8 cellular contexts compared by ENCODE assay signal in genomic region chr10:101043356-101043707, GRCh38. TPM values are rescaled to one million over a fixed set of nuclear protein-coding genes. Genes with fewer than 3 reads are reported as not detected.
DNase-seq lines count a peak whose midpoint lies in the region; ATAC-seq, FAIRE-seq and TF ChIP-seq lines count a peak whose summit lies in the region.

No MANE protein-coding gene starts in this region.

- TF ChIP-seq CTCF in AG10803 (conservative IDR thresholded peaks at IDR 0.05; ENCODE audit: low read length) = no peak
- no peak for TF ChIP-seq CTCF in IMR-90 (conservative IDR thresholded peaks at IDR 0.05; ENCODE audit: low read depth, low read length)
- TF ChIP-seq CTCF in GM12878 (IDR thresholded peaks at IDR 0.05 in 2 of 3, conservative IDR thresholded peaks at IDR 0.05 in 1 of 3; ENCODE audit: control insufficient read depth in 2 of 3, extremely low read depth in 1 of 3, insufficient read depth in 1 of 3, low read depth in 3 of 3, low read length in 3 of 3) = no peak
- TF ChIP-seq CTCF in mesothelial cell of epicardium (IDR thresholded peaks at IDR 0.05; ENCODE audit: unreplicated experiment) = no peak

- no TSS peak for BruUV-seq in IMR-90 (replicated peaks; lab: Mats Ljungman, UMichigan)
- no TSS peak for BruUV-seq in GM12878 (replicated peaks; lab: Mats Ljungman, UMichigan)

- peak overlapping the region; percentile 32; the same call in 1 of the 3 replicates for H2BK15ac ChIP-seq in IMR-90 (ENCODE audit: low read depth, low read length)

- H3K79me1 ChIP-seq in IMR-90 (ENCODE audit: low read depth in 1 of 2, low read length in 2 of 2) = peaks cover 2 to 8% of the 10 kb centered on the region in 2 experiments; a peak in 1 of 4 replicates

- peak overlapping the region; percentile 89 for H2BK120ac ChIP-seq in IMR-90 (ENCODE audit: low read depth, low read length)

- H2AFZ ChIP-seq in IMR-90 (replicated peaks; ENCODE audit: low read length, poor library complexity) (peak overlapping the region; percentile 94), GM12878 (ENCODE audit: control insufficient read depth, low read depth, low read length) (peak overlapping the region; percentile 94)

- no peak for TF ChIP-seq EP300 in GM12878 (IDR thresholded peaks at IDR 0.05; ENCODE audit: borderline replicate concordance in 1 of 2, control insufficient read depth in 1 of 2, low read depth in 2 of 2, low read length in 2 of 2)

- intact Hi-C loops in IMR-90 (cut with micrococcal nuclease) = no loop called here
- intact Hi-C loops in GM12878 (cut with micrococcal nuclease; ENCODE audit: unreplicated experiment) = no loop called here

- H3K36me3 Mint-ChIP-seq in mesothelial cell of epicardium = no peaks in the 10 kb centered on the region

- H4K91ac ChIP-seq in IMR-90 (ENCODE audit: insufficient read depth, low read depth, low read length) = peak overlapping the region; percentile 90

- H3K4me2 ChIP-seq in IMR-90 (ENCODE audit: low read depth, low read length) (peak overlapping the region; percentile 74), GM12878 (ENCODE audit: control insufficient read depth, insufficient read depth) (peak overlapping the region; percentile 86)

- TF ChIP-seq POLR2A in IMR-90 (IDR thresholded peaks at IDR 0.05; ENCODE audit: low read depth, low read length) (no peak), GM12878 (IDR thresholded peaks at IDR 0.05; ENCODE audit: low read depth, low read length) (no peak)

- FAIRE-seq in GM12878 (lab: Jason Lieb, UNC) = no peak
- no peak for FAIRE-seq in GM19239 (lab: Jason Lieb, UNC)

- DNase-seq in AG10803 (ENCODE audit: low read depth) (no peak), IMR-90 (no peak), GM12878 (ENCODE audit: low read depth, low spot score) (no peak), mesothelial cell of epicardium (ENCODE audit: low spot score in 2 of 2, unreplicated experiment in 2 of 2) (no peak), islet precursor cell (no peak), GM19239 (ENCODE audit: insufficient read length, low spot score) (no peak)
- no peak for DNase-seq in stimulated activated CD4-positive, alpha-beta T cell treated with anti-CD3 and anti-CD28 coated beads, Interleukin-1b, Interleukin-23, amount 100 ng/mL, for 48 hours

- peak overlapping the region; percentile 27 for H4K5ac ChIP-seq in IMR-90 (ENCODE audit: low read depth, low read length)

- no peak for ATAC-seq in IMR-90 (ENCODE audit: low read depth)
- ATAC-seq in GM12878 = no peak
- ATAC-seq in GM18870 (IDR thresholded peaks at IDR 0.05; ENCODE audit: unreplicated experiment) = no peak

- peak overlapping the region; percentile 21 for H2AK9ac ChIP-seq in IMR-90 (replicated peaks; ENCODE audit: low read depth, low read length, poor library complexity)

- peaks cover 13% of the 10 kb centered on the region for H3K36me3 ChIP-seq in IMR-90 (ENCODE audit: control insufficient read depth, insufficient read depth, low read length)
- H3K36me3 ChIP-seq in GM12878 (ENCODE audit: control insufficient read depth in 2 of 2, insufficient read depth in 2 of 2, low read length in 1 of 2) = no peaks in the 10 kb centered on the region

- peak overlapping the region; percentile 98 for H3K27ac Mint-ChIP-seq in mesothelial cell of epicardium

- peak overlapping the region; percentile 97 for H3K14ac ChIP-seq in IMR-90 (replicated peaks; ENCODE audit: low read depth, low read length)

- SMC1A ChIA-PET in GM12878 (lab: Charles Lee; ENCODE audit: uncharacterized antibody, unreplicated experiment) = interaction anchor here (0.6 to 4.2 kb wide), 19 partner anchors 8 to 235 kb away, joined by 3 to 45 read pairs (median 6); partner anchors contain the start of genes KAZALD1, PDZD7 and SFXN3

- peak overlapping the region; percentile 93 for H3K4ac ChIP-seq in IMR-90 (ENCODE audit: low read depth, low read length)

- peaks cover 11% of the 10 kb centered on the region for H3K4me1 ChIP-seq in IMR-90 (ENCODE audit: control insufficient read depth, insufficient read depth, low read length)
- peaks cover 5% of the 10 kb centered on the region; the same call in 1 of the 2 replicates for H3K4me1 ChIP-seq in GM12878 (ENCODE audit: control insufficient read depth, insufficient read depth, low read length)

- no peaks in the 10 kb centered on the region for H3K79me2 ChIP-seq in GM12878 (ENCODE audit: control insufficient read depth, insufficient read depth, low read length)

- H3K9me3 ChIP-seq in IMR-90 (ENCODE audit: control insufficient read depth, insufficient read depth, low read length) = no peaks in the 10 kb centered on the region
- no peaks in the 10 kb centered on the region for H3K9me3 ChIP-seq in GM12878 (replicated peaks; ENCODE audit: control insufficient read depth, insufficient read depth, low read length)

- peak overlapping the region; percentile 79 for H3K56ac ChIP-seq in IMR-90 (ENCODE audit: extremely low read depth, insufficient read depth, low read length)

- peak overlapping the region; percentile 44 for H3K18ac ChIP-seq in IMR-90 (ENCODE audit: low read depth, low read length)

- peak overlapping the region; percentile 33; the same call in 1 of the 2 replicates for H2BK20ac ChIP-seq in IMR-90 (ENCODE audit: low read depth, low read length)

- CTCF ChIA-PET in IMR-90 (lab: Yijun Ruan, JAX) (interaction anchor here (0.8 to 2.1 kb wide), 6 partner anchors 17 to 99 kb away, joined by 3 to 7 read pairs (median 6); no protein-coding TSS in a partner anchor), GM12878 (lab: Yijun Ruan, JAX) (interaction anchor here (0.7 to 24.4 kb wide), 17 partner anchors 9 to 400 kb away, joined by 3 to 885 read pairs (median 6); partner anchors contain the start of genes KAZALD1, LZTS2, MRPL43 and PDZD7)

- in situ Hi-C loops in IMR-90 (cut with MboI; ENCODE audit: low sequenced_read_pairs) (no loop called here), GM12878 (cut with MboI) (no loop called here)

- H3K27me3 ChIP-seq in IMR-90 (ENCODE audit: control insufficient read depth, insufficient read depth, low read length) (peaks cover 2% of the 10 kb centered on the region; the same call in 1 of the 2 replicates), GM12878 (replicated peaks in 1 of 2; ENCODE audit: control insufficient read depth in 2 of 2, insufficient read depth in 2 of 2, low read length in 1 of 2) (peaks cover 0 to under 1% of the 10 kb centered on the region in 2 experiments; a peak in 2 of 4 replicates)

- peaks cover 29% of the 10 kb centered on the region for H3K27me3 Mint-ChIP-seq in mesothelial cell of epicardium (ENCODE audit: low read depth)

- no peaks in the 10 kb centered on the region for H3K9me3 Mint-ChIP-seq in mesothelial cell of epicardium

- H3K4me1 Mint-ChIP-seq in mesothelial cell of epicardium = peaks cover 42% of the 10 kb centered on the region

- H3K9ac ChIP-seq in IMR-90 (ENCODE audit: low read depth, low read length) = peak overlapping the region; percentile 57
- peak overlapping the region; percentile 77 for H3K9ac ChIP-seq in GM12878 (ENCODE audit: control insufficient read depth, insufficient read depth, low read length)

- H2BK5ac ChIP-seq in IMR-90 (ENCODE audit: low read depth, low read length, poor library complexity, severe bottlenecking) = peak overlapping the region; percentile 75

- TF ChIP-seq RAD21 in IMR-90 (IDR thresholded peaks at IDR 0.05; ENCODE audit: low read length) = no peak
- TF ChIP-seq RAD21 in GM12878 (IDR thresholded peaks at IDR 0.05; ENCODE audit: insufficient read depth, low read depth, low read length) = no peak

- H2AK5ac ChIP-seq in IMR-90 (ENCODE audit: low read depth, low read length) = peak overlapping the region; percentile 81

- peak overlapping the region; percentile 77; the same call in 1 of the 2 replicates for H3K23ac ChIP-seq in IMR-90 (ENCODE audit: low read depth, low read length)

- H3K4me3 ChIP-seq in AG10803 (ENCODE audit: low read length) (peak overlapping the region; percentile 69), IMR-90 (ENCODE audit: insufficient read depth, low read depth, low read length) (peak overlapping the region; percentile 41), GM12878 (peak overlapping the region; percentile 63)

- peak overlapping the region; percentile 72 for H3K27ac ChIP-seq in IMR-90 (ENCODE audit: insufficient read depth, low read length)
- peak overlapping the region; percentile 7; the same call in 1 of the 2 replicates for H3K27ac ChIP-seq in GM12878 (ENCODE audit: control insufficient read depth, insufficient read depth)

- peak overlapping the region; percentile 92 for H3K4me3 Mint-ChIP-seq in mesothelial cell of epicardium

- POLR2A ChIA-PET in IMR-90 (lab: Charles Lee; ENCODE audit: unreplicated experiment) = interaction anchor here (0.8 to 1.2 kb wide), 3 partner anchors 11 to 20 kb away, joined by 3 to 6 read pairs (median 4); partner anchors contain the start of gene KAZALD1
- POLR2A ChIA-PET in GM12878 (lab: Charles Lee) = interaction anchor here (0.6 to 3.3 kb wide), 12 partner anchors 8 to 1009 kb away, joined by 3 to 42 read pairs (median 4); partner anchors contain the start of genes KAZALD1, PDZD7 and SFXN3

- RAD21 ChIA-PET in GM12878 (lab: Charles Lee; ENCODE audit: unreplicated experiment) = interaction anchor here (0.6 to 5.1 kb wide), 13 partner anchors 8 to 805 kb away, joined by 3 to 70 read pairs (median 5); partner anchors contain the start of genes KAZALD1, PDZD7 and SFXN3

- no peaks in the 10 kb centered on the region for H4K20me1 ChIP-seq in IMR-90 (ENCODE audit: insufficient read depth, low read length)
- H4K20me1 ChIP-seq in GM12878 (ENCODE audit: control insufficient read depth, insufficient read depth) = no peaks in the 10 kb centered on the region

- whole genome bisulfite sequencing in IMR-90 (ENCODE audit: extremely low coverage in 2 of 2, insufficient read length in 1 of 2), 2 experiments = no CpG with 5 or more reads among the region's 3 CpGs
- WGBS in GM12878 (ENCODE audit: insufficient coverage, insufficient replicate concordance, low lambda C conversion rate, missing lambda C conversion rate) = 27% methylated on average over 3 of the region's 3 CpGs

- dilution Hi-C loops in IMR-90 (cut with HindIII; ENCODE audit: low sequenced_read_pairs, unreplicated experiment) = no loop called here

- H4K8ac ChIP-seq in IMR-90 (ENCODE audit: low read depth in 2 of 2, low read length in 2 of 2) = peak overlapping the region; percentile 86 to 96

- peaks cover 8% of the 10 kb centered on the region; the same call in 1 of the 2 replicates for H3K9me1 ChIP-seq in IMR-90 (ENCODE audit: insufficient read depth, low read length)

RNA-seq across cellular contexts. Expression of gene SFXN3, which starts 12.3 kb away (rescaled TPM):
- total RNA-seq in IMR-90 (2012; rRNA removed) = 53.3 and 64.7 TPM in 2 replicates
- 67.6 and 77.2 TPM in 2 replicates for polyA plus RNA-seq in IMR-90 (2012; rRNA removed)
- polyA plus RNA-seq in IMR-90 (2012; cell fraction: cytosol; rRNA removed) = 36.7 and 46.7 TPM in 2 replicates
- 417 and 427 TPM in 2 replicates for polyA plus RNA-seq in IMR-90 (2012; cell fraction: nucleus; rRNA removed; ENCODE audit: low replicate concordance)
- 10.8 and 13.6 TPM in 2 replicates for total RNA-seq in GM12878 (2013; cell fraction: nucleolus; rRNA removed)
- total RNA-seq in GM12878 (2014; rRNA removed) = 1.1 and 1.2 TPM in 2 replicates
- total RNA-seq in GM12878 (2014; rRNA removed; fragmentation: Illumina TruSeq; extraction: Trizol) = 0.63 and 1.1 TPM in 2 replicates
- 1.0 and 1.2 TPM in 2 replicates for total RNA-seq in GM12878 (2021)
- polyA plus RNA-seq in GM12878 (2011; ENCODE audit: low read depth) = 1.1 TPM
- 8.7 and 11.3 TPM in 2 replicates for polyA plus RNA-seq in GM12878 (2011; rRNA removed)
- 14.5 and 15.4 TPM in 2 replicates for polyA plus RNA-seq in GM12878 (2011; cell fraction: cytosol; rRNA removed)
- 29.3 and 42.3 TPM in 2 replicates for polyA plus RNA-seq in GM12878 (2011; cell fraction: nucleus; rRNA removed)
- polyA plus RNA-seq in GM12878 (2012) = 1.7 and 4.3 TPM in 2 replicates
- polyA plus RNA-seq in GM12878 (2014; fragmentation: Illumina TruSeq; extraction: Trizol) = 1.3 and 1.7 TPM in 2 replicates
- under 1 TPM; 0.05 to 0.44 TPM for polyA plus RNA-seq in GM12878 (2014; fragmentation: Nextera tagmentation; extraction: Ambion mirVana)
- 1.7 and 2.5 TPM in 2 replicates for polyA plus RNA-seq in GM12878 (2014; rRNA removed)
- polyA plus RNA-seq in GM12878 (2016; fragmentation: Nextera tagmentation; extraction: Ambion mirVana) = 1 to 10 TPM in 1 of 2 experiments, under 1 TPM in 1; 0.56 to 1.2 TPM
- 4.9 and 11.1 TPM in 2 replicates for polyA minus RNA-seq in GM12878 (2011; rRNA and poly(A)+ RNA removed)
- 7.1 and 11.8 TPM in 2 replicates for polyA minus RNA-seq in GM12878 (2011; cell fraction: cytosol; rRNA and poly(A)+ RNA removed)
- polyA minus RNA-seq in GM12878 (2011; cell fraction: nucleus; rRNA and poly(A)+ RNA removed) = 6.2 and 6.5 TPM in 2 replicates
- 14.8 to 17.4 TPM (median 17.1 TPM) in 3 replicates for total RNA-seq in mesothelial cell of epicardium

RNA-seq across cellular contexts. Expression of gene PDZD7, which starts 12.4 kb away (rescaled TPM):
- 0.83 and 0.90 TPM in 2 replicates for total RNA-seq in IMR-90 (2012; rRNA removed)
- 1.5 and 1.8 TPM in 2 replicates for polyA plus RNA-seq in IMR-90 (2012; rRNA removed)
- polyA plus RNA-seq in IMR-90 (2012; cell fraction: cytosol; rRNA removed) = 0.97 and 2.0 TPM in 2 replicates
- 6.5 and 8.7 TPM in 2 replicates for polyA plus RNA-seq in IMR-90 (2012; cell fraction: nucleus; rRNA removed; ENCODE audit: low replicate concordance)
- total RNA-seq in GM12878 (2013; cell fraction: nucleolus; rRNA removed) = not detected in 2 replicates
- not detected in 2 replicates for total RNA-seq in GM12878 (2014; rRNA removed)
- total RNA-seq in GM12878 (2014; rRNA removed; fragmentation: Illumina TruSeq; extraction: Trizol) = not detected in 2 replicates
- not detected in 2 replicates for total RNA-seq in GM12878 (2021)
- not detected for polyA plus RNA-seq in GM12878 (2011; ENCODE audit: low read depth)
- polyA plus RNA-seq in GM12878 (2011; rRNA removed) = 0.01 TPM in 1 of 2 replicates, not detected in the other
- polyA plus RNA-seq in GM12878 (2011; cell fraction: cytosol; rRNA removed) = 0.01 and 0.02 TPM in 2 replicates
- polyA plus RNA-seq in GM12878 (2011; cell fraction: nucleus; rRNA removed) = 0.04 and 0.07 TPM in 2 replicates
- polyA plus RNA-seq in GM12878 (2012) = 0.03 TPM in 1 of 2 replicates, not detected in the other
- 0.03 TPM in 1 of 2 replicates, not detected in the other for polyA plus RNA-seq in GM12878 (2014; fragmentation: Illumina TruSeq; extraction: Trizol)
- polyA plus RNA-seq in GM12878 (2014; fragmentation: Nextera tagmentation; extraction: Ambion mirVana) = not detected
- 0.03 TPM in 1 of 2 replicates, not detected in the other for polyA plus RNA-seq in GM12878 (2014; rRNA removed)
- polyA plus RNA-seq in GM12878 (2016; fragmentation: Nextera tagmentation; extraction: Ambion mirVana) = under 1 TPM in 1 of 2 experiments, not detected in 1; 0.20 TPM
- not detected in 2 replicates for polyA minus RNA-seq in GM12878 (2011; rRNA and poly(A)+ RNA removed)
- not detected in 2 replicates for polyA minus RNA-seq in GM12878 (2011; cell fraction: cytosol; rRNA and poly(A)+ RNA removed)
- 0.12 TPM in 1 of 2 replicates, not detected in the other for polyA minus RNA-seq in GM12878 (2011; cell fraction: nucleus; rRNA and poly(A)+ RNA removed)
- total RNA-seq in mesothelial cell of epicardium = 1.2 to 1.8 TPM (median 1.8 TPM) in 3 replicates

RNA-seq across cellular contexts. Expression of gene KAZALD1, which starts 18.5 kb away (rescaled TPM):
- total RNA-seq in IMR-90 (2012; rRNA removed) (8.1 and 9.1 TPM in 2 replicates), GM12878 (2014; rRNA removed) (2.3 and 2.8 TPM in 2 replicates), GM12878 (2014; rRNA removed; fragmentation: Illumina TruSeq; extraction: Trizol) (2.1 and 3.3 TPM in 2 replicates), GM12878 (2021) (4.3 and 4.7 TPM in 2 replicates), mesothelial cell of epicardium (15.9 to 17.5 TPM (median 16.8 TPM) in 3 replicates)
- polyA plus RNA-seq in IMR-90 (2012; rRNA removed) (18.6 and 18.7 TPM in 2 replicates), GM12878 (2011; rRNA removed) (1.1 and 2.2 TPM in 2 replicates), GM12878 (2014; fragmentation: Illumina TruSeq; extraction: Trizol) (0.90 and 1.0 TPM in 2 replicates), GM12878 (2014; fragmentation: Nextera tagmentation; extraction: Ambion mirVana) (under 1 TPM; 0.10 to 0.26 TPM), GM12878 (2014; rRNA removed) (3.1 and 3.5 TPM in 2 replicates), GM12878 (2016; fragmentation: Nextera tagmentation; extraction: Ambion mirVana) (1 to 10 TPM; 1.0 to 1.7 TPM)
- 19.1 and 20.1 TPM in 2 replicates for polyA plus RNA-seq in IMR-90 (2012; cell fraction: cytosol; rRNA removed)
- polyA plus RNA-seq in IMR-90 (2012; cell fraction: nucleus; rRNA removed; ENCODE audit: low replicate concordance) = 20.7 and 36.8 TPM in 2 replicates
- 4.8 and 6.2 TPM in 2 replicates for total RNA-seq in GM12878 (2013; cell fraction: nucleolus; rRNA removed)
- polyA plus RNA-seq in GM12878 (2011; ENCODE audit: low read depth) = 0.58 TPM
- polyA plus RNA-seq in GM12878 (2011; cell fraction: cytosol; rRNA removed) = 2.7 and 4.4 TPM in 2 replicates
- 7.6 and 12.3 TPM in 2 replicates for polyA plus RNA-seq in GM12878 (2011; cell fraction: nucleus; rRNA removed)
- polyA plus RNA-seq in GM12878 (2012) = 0.80 and 1.7 TPM in 2 replicates
- polyA minus RNA-seq in GM12878 (2011; rRNA and poly(A)+ RNA removed) = 1.2 and 4.7 TPM in 2 replicates
- 1.6 and 4.1 TPM in 2 replicates for polyA minus RNA-seq in GM12878 (2011; cell fraction: cytosol; rRNA and poly(A)+ RNA removed)
- polyA minus RNA-seq in GM12878 (2011; cell fraction: nucleus; rRNA and poly(A)+ RNA removed) = 6.9 and 15.1 TPM in 2 replicates

RNA-seq across cellular contexts. Expression of gene LZTS2, which starts 43.7 kb away (rescaled TPM):
- total RNA-seq in IMR-90 (2012; rRNA removed) (17.8 and 19.2 TPM in 2 replicates), GM12878 (2014; rRNA removed) (6.2 and 6.7 TPM in 2 replicates), GM12878 (2014; rRNA removed; fragmentation: Illumina TruSeq; extraction: Trizol) (3.8 and 3.9 TPM in 2 replicates), GM12878 (2021) (12.2 and 13.4 TPM in 2 replicates), mesothelial cell of epicardium (107 to 111 TPM (median 110 TPM) in 3 replicates)
- polyA plus RNA-seq in IMR-90 (2012; rRNA removed) (101 and 108 TPM in 2 replicates), GM12878 (2011; rRNA removed) (7.1 and 11.2 TPM in 2 replicates), GM12878 (2014; fragmentation: Illumina TruSeq; extraction: Trizol) (1.7 and 3.0 TPM in 2 replicates), GM12878 (2014; fragmentation: Nextera tagmentation; extraction: Ambion mirVana) (under 1 TPM; 0.08 to 0.37 TPM), GM12878 (2014; rRNA removed) (9.9 and 11.9 TPM in 2 replicates), GM12878 (2016; fragmentation: Nextera tagmentation; extraction: Ambion mirVana) (1 to 10 TPM; 7.7 to 7.9 TPM)
- polyA plus RNA-seq in IMR-90 (2012; cell fraction: cytosol; rRNA removed) = 62.9 and 107 TPM in 2 replicates
- 135 and 272 TPM in 2 replicates for polyA plus RNA-seq in IMR-90 (2012; cell fraction: nucleus; rRNA removed; ENCODE audit: low replicate concordance)
- 33.5 and 42.4 TPM in 2 replicates for total RNA-seq in GM12878 (2013; cell fraction: nucleolus; rRNA removed)
- 3.1 TPM for polyA plus RNA-seq in GM12878 (2011; ENCODE audit: low read depth)
- 21.4 and 22.7 TPM in 2 replicates for polyA plus RNA-seq in GM12878 (2011; cell fraction: cytosol; rRNA removed)
- 73.4 and 102 TPM in 2 replicates for polyA plus RNA-seq in GM12878 (2011; cell fraction: nucleus; rRNA removed)
- polyA plus RNA-seq in GM12878 (2012) = 9.3 and 11.8 TPM in 2 replicates
- 6.1 and 17.8 TPM in 2 replicates for polyA minus RNA-seq in GM12878 (2011; rRNA and poly(A)+ RNA removed)
- 6.3 and 9.9 TPM in 2 replicates for polyA minus RNA-seq in GM12878 (2011; cell fraction: cytosol; rRNA and poly(A)+ RNA removed)
- 14.6 and 21.9 TPM in 2 replicates for polyA minus RNA-seq in GM12878 (2011; cell fraction: nucleus; rRNA and poly(A)+ RNA removed)

RNA-seq across cellular contexts. Expression of gene TWNK, which starts 56.0 kb away (rescaled TPM):
- total RNA-seq in IMR-90 (2012; rRNA removed) (8.8 and 8.9 TPM in 2 replicates), GM12878 (2014; rRNA removed) (19.3 and 20.4 TPM in 2 replicates), GM12878 (2014; rRNA removed; fragmentation: Illumina TruSeq; extraction: Trizol) (14.0 and 17.2 TPM in 2 replicates), GM12878 (2021) (19.5 and 23.0 TPM in 2 replicates), mesothelial cell of epicardium (11.7 to 13.9 TPM (median 12.4 TPM) in 3 replicates)
- polyA plus RNA-seq in IMR-90 (2012; rRNA removed) (7.5 and 7.7 TPM in 2 replicates), GM12878 (2011; rRNA removed) (13.7 and 16.9 TPM in 2 replicates), GM12878 (2014; fragmentation: Illumina TruSeq; extraction: Trizol) (32.4 and 32.8 TPM in 2 replicates), GM12878 (2014; fragmentation: Nextera tagmentation; extraction: Ambion mirVana) (10 to 100 TPM; 13.6 to 19.0 TPM), GM12878 (2014; rRNA removed) (19.3 and 22.3 TPM in 2 replicates), GM12878 (2016; fragmentation: Nextera tagmentation; extraction: Ambion mirVana) (10 to 100 TPM; 14.4 to 16.6 TPM)
- polyA plus RNA-seq in IMR-90 (2012; cell fraction: cytosol; rRNA removed) = 3.0 and 6.6 TPM in 2 replicates
- polyA plus RNA-seq in IMR-90 (2012; cell fraction: nucleus; rRNA removed; ENCODE audit: low replicate concordance) = 2.6 and 5.5 TPM in 2 replicates
- 9.5 and 10.3 TPM in 2 replicates for total RNA-seq in GM12878 (2013; cell fraction: nucleolus; rRNA removed)
- 12.9 TPM for polyA plus RNA-seq in GM12878 (2011; ENCODE audit: low read depth)
- polyA plus RNA-seq in GM12878 (2011; cell fraction: cytosol; rRNA removed) = 17.4 and 18.4 TPM in 2 replicates
- polyA plus RNA-seq in GM12878 (2011; cell fraction: nucleus; rRNA removed) = 15.9 and 18.3 TPM in 2 replicates
- 13.3 and 19.0 TPM in 2 replicates for polyA plus RNA-seq in GM12878 (2012)
- 17.1 and 19.5 TPM in 2 replicates for polyA minus RNA-seq in GM12878 (2011; rRNA and poly(A)+ RNA removed)
- polyA minus RNA-seq in GM12878 (2011; cell fraction: cytosol; rRNA and poly(A)+ RNA removed) = 3.1 and 7.5 TPM in 2 replicates
- polyA minus RNA-seq in GM12878 (2011; cell fraction: nucleus; rRNA and poly(A)+ RNA removed) = 5.9 and 12.2 TPM in 2 replicates
